Comparison of ENCODE assay signal across 8 cellular contexts in genomic region chr21:18041012-18041411, GRCh38.
A peak's percentile ranks its signal among the peaks of the same experiment; 100 is the strongest.
DNase-seq lines count a peak whose midpoint lies in the region; ATAC-seq and TF ChIP-seq lines count a peak whose summit lies in the region.

No MANE protein-coding gene starts in this region.

- H3K36me3 ChIP-seq in WERI-Rb-1 (no peaks in the 10 kb centered on the region), lung (ENCODE audit: control insufficient read depth in 2 of 2, insufficient read depth in 2 of 2, low read length in 2 of 2) (no peaks in the 10 kb centered on the region)

- WGBS in lung, 2 donors: 21 to 22% methylated on average over 3 of the region's 3 CpGs

- H3K4me1 ChIP-seq in lung (ENCODE audit: control insufficient read depth in 2 of 2, insufficient read depth in 2 of 2, low read length in 2 of 2): no peaks in the 10 kb centered on the region

- TF ChIP-seq CTCF in WERI-Rb-1 (IDR thresholded peaks at IDR 0.05; ENCODE audit: low read depth, low read length) (peak; percentile 68), lung (IDR thresholded peaks at IDR 0.05; ENCODE audit: control extremely low read depth, extremely low read depth) (peak; percentile 10), coronary artery (IDR thresholded peaks at IDR 0.05) (no peak)

- H3K27me3 ChIP-seq in WERI-Rb-1 (ENCODE audit: insufficient read depth, low read depth, severe bottlenecking) (no peaks in the 10 kb centered on the region), lung (ENCODE audit: control insufficient read depth, insufficient read depth) (no peaks in the 10 kb centered on the region)

- H3K9me3 ChIP-seq in WERI-Rb-1 (ENCODE audit: severe bottlenecking) (no peaks in the 10 kb centered on the region), lung (ENCODE audit: control insufficient read depth in 2 of 2, insufficient read depth in 1 of 2, low read length in 1 of 2) (no peaks in the 10 kb centered on the region)

- H3K4me3 ChIP-seq in WERI-Rb-1 (ENCODE audit: low read depth, low read length) (no peak overlapping the region), lung (no peak overlapping the region), coronary artery (no peak overlapping the region)

- H3K27ac ChIP-seq in WERI-Rb-1 (no peak overlapping the region), lung (ENCODE audit: low read depth in 1 of 2, low read length in 1 of 2) (no peak overlapping the region), coronary artery (no peak overlapping the region)

- no peak for ATAC-seq in lung (ENCODE audit: insufficient read depth, low FRiP score)
- no peak for ATAC-seq in HG03457 (IDR thresholded peaks at IDR 0.05; ENCODE audit: unreplicated experiment)
- ATAC-seq in HG03045 (IDR thresholded peaks at IDR 0.05; ENCODE audit: unreplicated experiment): no peak

- DNase-seq in SIG-M5 treated with dmso at 0.1 percent for 504 hours (lab: John Stamatoyannopoulos, UW; ENCODE audit: unreplicated experiment): peak; percentile 25
- DNase-seq in SIG-M5 (lab: John Stamatoyannopoulos, UW): no peak
- peak; percentile 74 for DNase-seq in NCI-H1092 treated with DMSO at 0.1 percent for 48 hours (lab: John Stamatoyannopoulos, UW)
- peak; percentile 64 for DNase-seq in WERI-Rb-1
- no peak for DNase-seq in lung (ENCODE audit: low spot score)
- DNase-seq in coronary artery (ENCODE audit: low spot score): no peak

Comparison
In these comparisons a context has a peak if more than half of its experiments do, and no peak if none do; other contexts are left out.
1. DNase-seq: peak in SIG-M5 treated with dmso at 0.1 percent for 504 hours (single experiment), NCI-H1092 treated with DMSO at 0.1 percent for 48 hours (single experiment) and WERI-Rb-1 (single experiment); none in SIG-M5 (single experiment), lung (single experiment) and coronary artery (single experiment).